In genomic region chr2:157841485-157841884, GRCh38 we compare ENCODE assay signal across 14 cellular contexts. TPM values are rescaled to one million over a fixed set of nuclear protein-coding genes. Genes with fewer than 3 reads are reported as not detected.
DNase-seq lines count a peak whose midpoint lies in the region; ATAC-seq and TF ChIP-seq lines count a peak whose summit lies in the region.
"Had no signal": no experiment of that assay in that cellular context is flagged by ENCODE, and none has a peak within 500 bp of the region (broad histone marks: within the 10 kb centered on the region; RNA-seq: fewer than 3 reads in every experiment).

No MANE protein-coding gene starts in this region.

- 92 to 95% (median 93%) methylated on average over 2 of the region's 2 CpGs for WGBS in heart left ventricle, 4 donors

- TF ChIP-seq CTCF in heart left ventricle (IDR thresholded peaks at IDR 0.05) = no peak
- no peak for TF ChIP-seq CTCF in chondrocyte (IDR thresholded peaks at IDR 0.05)
- TF ChIP-seq CTCF in nephron (IDR thresholded peaks at IDR 0.05; ENCODE audit: unreplicated experiment in 3 of 3) = no peak
- TF ChIP-seq CTCF in upper lobe of right lung (IDR thresholded peaks at IDR 0.05) = no peak
- TF ChIP-seq CTCF in WTC11 (IDR thresholded peaks at IDR 0.05) = no peak

- ATAC-seq in heart left ventricle (no peak), left cardiac atrium (no peak), upper lobe of right lung (no peak), WTC11 (no peak)
- ATAC-seq: PC-3 had no signal

- intact Hi-C loops in heart left ventricle (cut with DNase I) = loop anchor here in 4 of 10 donors (2.0 to 5.0 kb wide), 3 partner anchors 33 to 36 kb away; partner anchors contain the start of gene ACVR1 (in 2 of the 4)
- intact Hi-C loops in left cardiac atrium (cut with DNase I) = no loop called here
- intact Hi-C loops in upper lobe of right lung (cut with DNase I) = no loop called here

- H3K4me1 ChIP-seq in heart left ventricle (peaks cover 23 to 92% (median 66%) of the 10 kb centered on the region in 12 donors), upper lobe of right lung (peaks cover 62% of the 10 kb centered on the region)

- no peak for TF ChIP-seq POLR2A in heart left ventricle (IDR thresholded peaks at IDR 0.05)

- peak overlapping the region; percentile 7 to 88 (median 68) for H3K27ac ChIP-seq in heart left ventricle
- H3K27ac ChIP-seq in upper lobe of right lung = peak overlapping the region; percentile 3
- H3K27ac ChIP-seq: KMS-11 had no signal

- H3K36me3 Mint-ChIP-seq in chondrocyte (ENCODE audit: low read depth) (peaks cover 5% of the 10 kb centered on the region), nephron (ENCODE audit: low read depth) (peaks cover 16% of the 10 kb centered on the region), WTC11 (no peaks in the 10 kb centered on the region; the same call in 1 of the 2 replicates)

- H3K27ac Mint-ChIP-seq in chondrocyte (ENCODE audit: unreplicated experiment) (peak overlapping the region; percentile 89), nephron (peak overlapping the region; percentile 96 to 99 (median 97)), WTC11 (no peak overlapping the region)

- H3K4me3 Mint-ChIP-seq in chondrocyte (ENCODE audit: unreplicated experiment) (no peak overlapping the region), nephron (no peak overlapping the region), WTC11 (no peak overlapping the region)

- no peaks in the 10 kb centered on the region for H3K27me3 Mint-ChIP-seq in chondrocyte (ENCODE audit: low read depth)
- no peaks in the 10 kb centered on the region for H3K27me3 Mint-ChIP-seq in nephron (ENCODE audit: low read depth)
- H3K27me3 Mint-ChIP-seq in WTC11 (ENCODE audit: low read depth) = no peaks in the 10 kb centered on the region

- POLR2A ChIA-PET in WTC11 (lab: Charles Lee) = interaction anchor here (0.6 kb wide), 1 partner anchor 710 kb away, joined by 4 read pairs; no protein-coding TSS in a partner anchor

- H3K9me3 ChIP-seq in heart left ventricle (no peaks in the 10 kb centered on the region), upper lobe of right lung (no peaks in the 10 kb centered on the region)
- H3K9me3 ChIP-seq: HAP-1 had no signal

- H3K27me3 ChIP-seq in heart left ventricle (no peaks in the 10 kb centered on the region), upper lobe of right lung (no peaks in the 10 kb centered on the region)

- no peaks in the 10 kb centered on the region for H3K36me3 ChIP-seq in heart left ventricle
- no peaks in the 10 kb centered on the region for H3K36me3 ChIP-seq in upper lobe of right lung
- H3K36me3 ChIP-seq: HAP-1 had no signal

- H3K4me1 Mint-ChIP-seq in chondrocyte (ENCODE audit: low read depth) = peaks cover 90% of the 10 kb centered on the region
- peaks cover 82% of the 10 kb centered on the region for H3K4me1 Mint-ChIP-seq in nephron
- peaks cover 70% of the 10 kb centered on the region for H3K4me1 Mint-ChIP-seq in WTC11

- CTCF ChIA-PET in WTC11 (lab: Charles Lee) = interaction anchor here (0.7 kb wide), 1 partner anchor 35 kb away, joined by 3 read pairs; no protein-coding TSS in a partner anchor

- DNase-seq in heart left ventricle (no peak), left cardiac atrium (no peak), chondrocyte (ENCODE audit: low spot score) (no peak), upper lobe of right lung (no peak), SW 1271 (lab: John Stamatoyannopoulos, UW) (no peak), WTC11 (ENCODE audit: low spot score) (no peak)
- DNase-seq: DMS 273 treated with DMSO at 0.1 percent for 48 hours, NCI-H1436, NCI-H2171 treated with DMSO at 0.1 percent for 48 hours, NCI-H748 treated with DMSO at 0.1 percent for 48 hours, PC-3 had no signal

- H3K4me3 ChIP-seq in heart left ventricle (no peak overlapping the region), upper lobe of right lung (no peak overlapping the region)
- H3K4me3 ChIP-seq: HAP-1 had no signal

- H3K9me3 Mint-ChIP-seq in chondrocyte (ENCODE audit: low read depth) (no peaks in the 10 kb centered on the region), nephron (no peaks in the 10 kb centered on the region), WTC11 (no peaks in the 10 kb centered on the region)

TF ChIP-seq in WTC11, 78 proteins besides CTCF, POLR2A, EP300 and RAD21:
- TF ChIP-seq MAX (CRISPR knock-in tag; IDR thresholded peaks at IDR 0.05) (no peak), CDX4 (CRISPR knock-in tag; IDR thresholded peaks at IDR 0.05; ENCODE audit: borderline replicate concordance) (no peak), ZNF512 (CRISPR knock-in tag; IDR thresholded peaks at IDR 0.05; ENCODE audit: borderline replicate concordance) (no peak), AR (CRISPR knock-in tag; IDR thresholded peaks at IDR 0.05) (no peak), ATF2 (CRISPR knock-in tag; IDR thresholded peaks at IDR 0.05; ENCODE audit: borderline replicate concordance, low read depth) (no peak), JUN (CRISPR knock-in tag; IDR thresholded peaks at IDR 0.05) (no peak)

RNA-seq across cellular contexts. Expression of gene ACVR1, which starts 34.6 kb away (rescaled TPM):
- total RNA-seq in heart left ventricle = 10 to 100 TPM; 15.3 to 37.6 (median 23.9) TPM
- polyA plus RNA-seq in heart left ventricle = 10 to 100 TPM in 1 of 2 donors, 1 to 10 TPM in 1; 5.6 to 26.3 TPM
- 10 to 100 TPM; 34.2 to 36.8 TPM for total RNA-seq in left cardiac atrium
- 53.1 to 81.7 TPM (median 76.9 TPM) in 3 replicates for total RNA-seq in chondrocyte
- 34.4 TPM for total RNA-seq in upper lobe of right lung
- total RNA-seq in WTC11 (2021) = 16.8 to 20.2 TPM (median 19.2 TPM) in 3 replicates
